Comparison of ENCODE assay signal across 1 cellular context in genomic region chr20:47297746-47298145, GRCh38.
TF ChIP-seq lines count a peak whose summit lies in the region.

No MANE protein-coding gene starts in this region.

TF ChIP-seq in GM23338, 12 proteins besides CTCF, POLR2A, EP300 and RAD21 (continued from another document):
- TF ChIP-seq ZNF462 (CRISPR knock-in tag; IDR thresholded peaks at IDR 0.05): no peak
